ENCODE assay signal across 2 cellular contexts in genomic region chr5:160649304-160649703, GRCh38.
TF ChIP-seq lines count a peak whose summit lies in the region.

No MANE protein-coding gene starts in this region.

TF ChIP-seq in HCT116, 20 proteins besides CTCF, POLR2A, EP300 and RAD21 (continued from another document):
- TF ChIP-seq ELF1 (IDR thresholded peaks at IDR 0.05; ENCODE audit: borderline replicate concordance, low read depth) (no peak), TCF7L2 (IDR thresholded peaks at IDR 0.05; ENCODE audit: borderline replicate concordance, extremely low read depth, insufficient read depth, insufficient read length) (no peak), CBX3 (IDR thresholded peaks at IDR 0.05; ENCODE audit: low read depth) (no peak), CEBPB (IDR thresholded peaks at IDR 0.05; ENCODE audit: low read depth) (no peak), EZH2phosphoT487 (IDR thresholded peaks at IDR 0.05; ENCODE audit: borderline replicate concordance) (no peak), REST (IDR thresholded peaks at IDR 0.05; ENCODE audit: low read depth) (no peak), YY1 (IDR thresholded peaks at IDR 0.05; ENCODE audit: extremely low read depth, insufficient replicate concordance, low read depth, low read length) (no peak), SIN3A (IDR thresholded peaks at IDR 0.05; ENCODE audit: low read depth) (no peak)
TF ChIP-seq in HCT116: peak in this region for 0.

TF ChIP-seq in liver, 16 proteins besides CTCF, POLR2A, EP300 and RAD21 (continued from another document):
- no peak for TF ChIP-seq SP1 (IDR thresholded peaks at IDR 0.05)
- no peak for TF ChIP-seq NR2F2 (IDR thresholded peaks at IDR 0.05)
